ENCODE assay signal across 11 cellular contexts in genomic region chr12:68247785-68248184, GRCh38. TPM values are rescaled to one million over a fixed set of nuclear protein-coding genes. Genes with fewer than 3 reads are reported as not detected.
"Had no signal": no experiment of that assay in that cellular context is flagged by ENCODE, and none has a peak within 500 bp of the region (broad histone marks: within the 10 kb centered on the region; RNA-seq: fewer than 3 reads in every experiment).

No MANE protein-coding gene starts in this region.

- H3K36me3 ChIP-seq: HAP-1 had no signal

- ATAC-seq: HCT116 had no signal

- H3K9ac ChIP-seq: GM23248 had no signal

- H3K27ac ChIP-seq: GM23248, HL-60 had no signal

- H3K4me1 ChIP-seq: HAP-1 had no signal

- DNase-seq: GM23248, GOT3, H7, HFFc6, KG1 had no signal

- H3K4me3 Mint-ChIP-seq: HFFc6, IgD-negative memory B cell had no signal

- H3K9me3 ChIP-seq: HAP-1 had no signal

- H3K36me3 Mint-ChIP-seq: IgD-negative memory B cell had no signal

- H3K27ac Mint-ChIP-seq: HFFc6, IgD-negative memory B cell had no signal

- H2AFZ ChIP-seq: GM23248 had no signal

- H3K9me3 Mint-ChIP-seq: HFFc6, IgD-negative memory B cell had no signal

- H3K4me3 ChIP-seq: GM23248, HAP-1 had no signal

RNA-seq across cellular contexts. Expression of gene IL22, which starts 5.6 kb away (rescaled TPM):
- total RNA-seq: GM23248, H4, H7, HFFc6, HT1080 had no signal
- polyA plus RNA-seq: GM23248, IgD-negative memory B cell had no signal

RNA-seq across cellular contexts. Expression of gene IL26, which starts 22.2 kb away (rescaled TPM):
- total RNA-seq: GM23248, H4, H7, HFFc6, HT1080 had no signal
- polyA plus RNA-seq: GM23248, IgD-negative memory B cell had no signal
